ENCODE assay signal across 9 cellular contexts in the genomic region with DNA sequence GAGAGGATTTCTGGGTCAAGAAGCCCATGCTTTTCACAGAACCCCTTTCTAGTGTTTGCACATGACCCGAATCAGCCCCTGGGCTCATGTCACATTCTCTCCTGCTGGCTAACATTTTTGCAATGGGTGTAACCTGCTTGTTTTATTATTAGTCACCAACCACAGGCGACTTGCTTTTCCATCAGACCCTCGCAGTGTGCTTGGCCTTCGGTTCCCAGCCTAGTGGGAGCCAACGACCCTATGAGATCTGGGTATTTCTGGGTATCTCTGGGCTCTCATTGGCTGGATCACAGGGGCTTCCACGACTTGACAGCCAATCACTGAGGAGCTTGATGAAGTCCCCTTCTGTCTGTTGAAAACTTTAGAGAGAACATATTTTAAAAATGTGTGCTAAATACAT. TPM values are rescaled to one million over a fixed set of nuclear protein-coding genes. Genes with fewer than 3 reads are reported as not detected.
DNase-seq lines count a peak whose midpoint lies in the region; ATAC-seq and TF ChIP-seq lines count a peak whose summit lies in the region.
"Had no signal": no experiment of that assay in that cellular context is flagged by ENCODE, and none has a peak within 500 bp of the region (broad histone marks: within the 10 kb centered on the region; RNA-seq: fewer than 3 reads in every experiment).

No MANE protein-coding gene starts in this region.

- BruUV-seq in HCT116 (replicated peaks; lab: Mats Ljungman, UMichigan): no TSS peak

- peak; percentile 90 for ATAC-seq in HCT116
- peak; percentile 35; the same call in 2 of the 3 replicates for ATAC-seq in SK-N-SH treated with all-trans-retinoic acid at 6 μM for 48 hours

- DNase-seq in HCT116 (ENCODE audit: low read depth, low spot score) (peak; percentile 88), foreskin fibroblast (peak; percentile 90 to 91), stromal cell of bone marrow (ENCODE audit: low read depth) (peak; percentile 84), dermis blood vessel endothelial cell (no peak), NCI-H2029 treated with DMSO at 0.1 percent for 48 hours (lab: John Stamatoyannopoulos, UW) (no peak), Karpas-422 (no peak), DMS 273 (lab: John Stamatoyannopoulos, UW; ENCODE audit: unreplicated experiment) (no peak)

- POLR2A ChIA-PET in HCT116 (lab: Charles Lee): interaction anchor here (1.0 kb wide), 1 partner anchor 13 kb away, joined by 3 read pairs; no protein-coding TSS in a partner anchor

- H3K27ac ChIP-seq in HCT116 (ENCODE audit: low read depth, low read length) (peak overlapping the region; percentile 48), Karpas-422 (ENCODE audit: low read length) (no peak overlapping the region)
- H3K27ac ChIP-seq: neural progenitor cell had no signal

- H3K9ac ChIP-seq in HCT116 (ENCODE audit: low read length): peak overlapping the region; percentile 46
- no peak overlapping the region for H3K9ac ChIP-seq in Karpas-422 (ENCODE audit: low read length)
- H3K9ac ChIP-seq: neural progenitor cell had no signal

- H3K79me2 ChIP-seq in HCT116 (ENCODE audit: insufficient read depth, low read length) (no peaks in the 10 kb centered on the region), Karpas-422 (ENCODE audit: low read length) (no peaks in the 10 kb centered on the region)

- H3K27me3 ChIP-seq in HCT116 (ENCODE audit: insufficient read depth, low read length): no peaks in the 10 kb centered on the region
- H3K27me3 ChIP-seq in Karpas-422 (ENCODE audit: low read length): no peaks in the 10 kb centered on the region
- H3K27me3 ChIP-seq: neural progenitor cell had no signal

- H3K36me3 ChIP-seq in HCT116 (ENCODE audit: control insufficient read depth in 1 of 2, insufficient read depth in 2 of 2, low read length in 2 of 2) (no peaks in the 10 kb centered on the region), Karpas-422 (ENCODE audit: insufficient read depth, low read length) (no peaks in the 10 kb centered on the region)
- H3K36me3 ChIP-seq: neural progenitor cell had no signal

- peaks cover 0 to 8% of the 10 kb centered on the region in 2 experiments; a peak in 1 of 4 replicates for H3K9me3 ChIP-seq in HCT116 (ENCODE audit: control insufficient read depth in 1 of 2, insufficient read depth in 1 of 2, low read depth in 1 of 2, low read length in 2 of 2)
- H3K9me3 ChIP-seq in Karpas-422 (ENCODE audit: low read length): no peaks in the 10 kb centered on the region

- peaks cover 35 to 52% of the 10 kb centered on the region in 2 experiments for H3K4me1 ChIP-seq in HCT116 (ENCODE audit: control insufficient read depth in 1 of 2, insufficient read depth in 2 of 2, low read length in 2 of 2)
- no peaks in the 10 kb centered on the region for H3K4me1 ChIP-seq in Karpas-422 (ENCODE audit: low read length)

- CTCF ChIA-PET in HCT116 (lab: Charles Lee): no interaction called here

- H2AFZ ChIP-seq in HCT116 (ENCODE audit: low read depth, low read length, poor library complexity, severe bottlenecking) (peak overlapping the region; percentile 17), Karpas-422 (ENCODE audit: low read length) (no peak overlapping the region)
- H2AFZ ChIP-seq: neural progenitor cell had no signal

- H3K4me2 ChIP-seq in HCT116 (ENCODE audit: low read length) (peak overlapping the region; percentile 69), Karpas-422 (ENCODE audit: low read depth, low read length, poor library complexity, severe bottlenecking) (no peak overlapping the region)
- H3K4me2 ChIP-seq: neural progenitor cell had no signal

- TF ChIP-seq RAD21 in HCT116 (IDR thresholded peaks at IDR 0.05; ENCODE audit: low read depth): peak; percentile 34; the same call in 1 of the 2 replicates

- intact Hi-C loops in HCT116 (cut with micrococcal nuclease): no loop called here

- RAD21 ChIA-PET in HCT116 (lab: Charles Lee; ENCODE audit: low non-redundant PET in 1 of 2, low total read pairs in 2 of 2, uncharacterized antibody in 2 of 2, unreplicated experiment in 2 of 2): no interaction called here

- H3K9me2 ChIP-seq in HCT116 (ENCODE audit: insufficient read depth) (no peaks in the 10 kb centered on the region), Karpas-422 (replicated peaks; ENCODE audit: insufficient read depth, low read length) (no peaks in the 10 kb centered on the region)

- peak overlapping the region in 1 of 2 experiments; percentile 36; a peak in 2 of 4 replicates for H3K4me3 ChIP-seq in HCT116 (replicated peaks in 1 of 2; ENCODE audit: low read depth in 1 of 2, low read length in 2 of 2)
- no peak overlapping the region for H3K4me3 ChIP-seq in foreskin fibroblast (ENCODE audit: low read depth in 1 of 2, low read length in 2 of 2)
- H3K4me3 ChIP-seq in Karpas-422 (ENCODE audit: low read length): no peak overlapping the region
- H3K4me3 ChIP-seq: neural progenitor cell had no signal

- no peak for TF ChIP-seq POLR2A in HCT116 (IDR thresholded peaks at IDR 0.05; ENCODE audit: borderline replicate concordance, extremely low read depth, insufficient read depth, insufficient read length)

- TF ChIP-seq CTCF in HCT116 (IDR thresholded peaks at IDR 0.05 in 2 of 3, conservative IDR thresholded peaks at IDR 0.05 in 1 of 3; ENCODE audit: borderline replicate concordance in 1 of 3, insufficient read depth in 1 of 3, low read depth in 2 of 3, low read length in 2 of 3): no peak
- TF ChIP-seq CTCF in foreskin fibroblast (IDR thresholded peaks at IDR 0.05; ENCODE audit: low read depth, low read length): no peak

- H4K20me1 ChIP-seq in HCT116 (ENCODE audit: insufficient read depth) (no peaks in the 10 kb centered on the region), Karpas-422 (ENCODE audit: insufficient read depth, low read depth, low read length) (no peaks in the 10 kb centered on the region)

TF ChIP-seq in HCT116, 20 proteins besides CTCF, POLR2A, EP300 and RAD21 (continues in another document):
- TF ChIP-seq ELF1 (IDR thresholded peaks at IDR 0.05; ENCODE audit: borderline replicate concordance, low read depth): no peak
- TF ChIP-seq POLR2AphosphoS5 (IDR thresholded peaks at IDR 0.05; ENCODE audit: low read depth, low read length): peak; percentile 42; the same call in 1 of the 2 replicates
- TF ChIP-seq EZH2 (IDR thresholded peaks at IDR 0.05): no peak
- peak; percentile 46 for TF ChIP-seq ZBTB33 (IDR thresholded peaks at IDR 0.05; ENCODE audit: extremely low read depth, insufficient replicate concordance, low read length)
- peak; percentile 15 for TF ChIP-seq YY1 (IDR thresholded peaks at IDR 0.05; ENCODE audit: extremely low read depth, insufficient replicate concordance, low read depth, low read length)
- TF ChIP-seq JUND (IDR thresholded peaks at IDR 0.05): peak; percentile 85
- TF ChIP-seq CBX3 (IDR thresholded peaks at IDR 0.05; ENCODE audit: low read depth): 0 out of 2 replicates have a peak, but pooled peaks have one; percentile 33

TF ChIP-seq in SK-N-SH treated with all-trans-retinoic acid at 6 μM for 48 hours, 23 proteins besides CTCF, POLR2A, EP300 and RAD21:
- no peak for TF ChIP-seq PPARA (CRISPR knock-in tag; IDR thresholded peaks at IDR 0.05; ENCODE audit: borderline replicate concordance)

RNA-seq across cellular contexts. Expression of gene FBLN2, which starts 11.0 kb away (rescaled TPM):
- total RNA-seq in HCT116 (2021; ENCODE audit: unreplicated experiment): 0.39 TPM
- 0.18 and 0.34 TPM in 2 replicates for polyA plus RNA-seq in HCT116 (2012)
- total RNA-seq in dermis blood vessel endothelial cell: 9.4 and 16.5 TPM in 2 replicates
- total RNA-seq in Karpas-422 (2014; rRNA removed; shearing (Covaris generic); ENCODE audit: low replicate concordance): not detected in 2 replicates

RNA-seq across cellular contexts. Expression of gene HDAC11, which starts 57.8 kb away (rescaled TPM):
- 16.1 TPM for total RNA-seq in HCT116 (2021; ENCODE audit: unreplicated experiment)
- polyA plus RNA-seq in HCT116 (2012): 14.5 and 15.6 TPM in 2 replicates
- total RNA-seq in dermis blood vessel endothelial cell: 8.8 and 10.5 TPM in 2 replicates
- 1.6 and 5.3 TPM in 2 replicates for total RNA-seq in Karpas-422 (2014; rRNA removed; shearing (Covaris generic); ENCODE audit: low replicate concordance)

Comparison
In these comparisons a context has a peak if more than half of its experiments do, and no peak if none do; other contexts are left out.
1. DNase-seq: peak in HCT116 (single experiment), foreskin fibroblast (2 of 2) and stromal cell of bone marrow (single experiment); none in dermis blood vessel endothelial cell (single experiment), NCI-H2029 treated with DMSO at 0.1 percent for 48 hours (single experiment), Karpas-422 (single experiment) and DMS 273 (single experiment).